ENCODE assay signal across 1 cellular context in the genomic region with DNA sequence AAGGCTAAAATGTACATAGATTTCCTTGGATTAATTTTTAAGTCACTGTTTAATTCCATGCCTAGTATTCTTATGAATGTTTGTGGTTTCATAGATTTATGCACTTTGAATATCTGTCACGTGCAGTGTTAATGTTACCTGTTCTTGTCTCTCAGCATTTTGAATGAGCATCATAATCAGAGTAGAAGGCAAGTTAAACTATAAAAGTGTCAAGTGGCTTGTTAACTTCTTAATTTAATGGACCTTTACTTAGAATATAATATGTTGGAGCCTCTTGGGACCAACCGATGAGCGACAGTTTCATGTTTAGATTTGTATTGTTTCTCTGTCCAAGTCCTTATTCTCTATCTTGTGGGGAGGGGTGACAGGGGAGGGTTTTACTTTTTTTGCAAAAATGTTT.
TF ChIP-seq lines count a peak whose summit lies in the region.

No MANE protein-coding gene starts in this region.

TF ChIP-seq in HEK293, 187 proteins besides CTCF, POLR2A, EP300 and RAD21 (continued from another document):
- TF ChIP-seq, protein P1, sequence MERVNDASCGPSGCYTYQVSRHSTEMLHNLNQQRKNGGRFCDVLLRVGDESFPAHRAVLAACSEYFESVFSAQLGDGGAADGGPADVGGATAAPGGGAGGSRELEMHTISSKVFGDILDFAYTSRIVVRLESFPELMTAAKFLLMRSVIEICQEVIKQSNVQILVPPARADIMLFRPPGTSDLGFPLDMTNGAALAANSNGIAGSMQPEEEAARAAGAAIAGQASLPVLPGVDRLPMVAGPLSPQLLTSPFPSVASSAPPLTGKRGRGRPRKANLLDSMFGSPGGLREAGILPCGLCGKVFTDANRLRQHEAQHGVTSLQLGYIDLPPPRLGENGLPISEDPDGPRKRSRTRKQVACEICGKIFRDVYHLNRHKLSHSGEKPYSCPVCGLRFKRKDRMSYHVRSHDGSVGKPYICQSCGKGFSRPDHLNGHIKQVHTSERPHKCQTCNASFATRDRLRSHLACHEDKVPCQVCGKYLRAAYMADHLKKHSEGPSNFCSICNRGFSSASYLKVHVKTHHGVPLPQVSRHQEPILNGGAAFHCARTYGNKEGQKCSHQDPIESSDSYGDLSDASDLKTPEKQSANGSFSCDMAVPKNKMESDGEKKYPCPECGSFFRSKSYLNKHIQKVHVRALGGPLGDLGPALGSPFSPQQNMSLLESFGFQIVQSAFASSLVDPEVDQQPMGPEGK (tag by site-specific recombination; IDR thresholded peaks at IDR 0.05) = 0 out of 2 replicates have a peak, but pooled peaks have one; percentile 23
- TF ChIP-seq ZNF561 (tag by site-specific recombination; IDR thresholded peaks at IDR 0.05; ENCODE audit: borderline replicate concordance) = no peak
- no peak for TF ChIP-seq ZNF48 (tag by site-specific recombination; IDR thresholded peaks at IDR 0.05)
- TF ChIP-seq ZNF747 (tag by site-specific recombination; IDR thresholded peaks at IDR 0.05) = no peak
- TF ChIP-seq ZNF202 (tag by site-specific recombination; IDR thresholded peaks at IDR 0.05; ENCODE audit: borderline replicate concordance) = no peak
- TF ChIP-seq ZNF621 (tag by site-specific recombination; IDR thresholded peaks at IDR 0.05) = no peak
- no peak for TF ChIP-seq SP7 (tag by site-specific recombination; IDR thresholded peaks at IDR 0.05)
- TF ChIP-seq OSR2 (tag by site-specific recombination; IDR thresholded peaks at IDR 0.05) = peak; percentile 75
- no peak for TF ChIP-seq ZNF555 (tag by site-specific recombination; conservative IDR thresholded peaks at IDR 0.05)
- TF ChIP-seq ZNF560 (tag by site-specific recombination; IDR thresholded peaks at IDR 0.05; ENCODE audit: borderline replicate concordance) = no peak
- TF ChIP-seq REPIN1 (tag by site-specific recombination; IDR thresholded peaks at IDR 0.05; ENCODE audit: low read depth) = no peak
- TF ChIP-seq, protein P2, sequence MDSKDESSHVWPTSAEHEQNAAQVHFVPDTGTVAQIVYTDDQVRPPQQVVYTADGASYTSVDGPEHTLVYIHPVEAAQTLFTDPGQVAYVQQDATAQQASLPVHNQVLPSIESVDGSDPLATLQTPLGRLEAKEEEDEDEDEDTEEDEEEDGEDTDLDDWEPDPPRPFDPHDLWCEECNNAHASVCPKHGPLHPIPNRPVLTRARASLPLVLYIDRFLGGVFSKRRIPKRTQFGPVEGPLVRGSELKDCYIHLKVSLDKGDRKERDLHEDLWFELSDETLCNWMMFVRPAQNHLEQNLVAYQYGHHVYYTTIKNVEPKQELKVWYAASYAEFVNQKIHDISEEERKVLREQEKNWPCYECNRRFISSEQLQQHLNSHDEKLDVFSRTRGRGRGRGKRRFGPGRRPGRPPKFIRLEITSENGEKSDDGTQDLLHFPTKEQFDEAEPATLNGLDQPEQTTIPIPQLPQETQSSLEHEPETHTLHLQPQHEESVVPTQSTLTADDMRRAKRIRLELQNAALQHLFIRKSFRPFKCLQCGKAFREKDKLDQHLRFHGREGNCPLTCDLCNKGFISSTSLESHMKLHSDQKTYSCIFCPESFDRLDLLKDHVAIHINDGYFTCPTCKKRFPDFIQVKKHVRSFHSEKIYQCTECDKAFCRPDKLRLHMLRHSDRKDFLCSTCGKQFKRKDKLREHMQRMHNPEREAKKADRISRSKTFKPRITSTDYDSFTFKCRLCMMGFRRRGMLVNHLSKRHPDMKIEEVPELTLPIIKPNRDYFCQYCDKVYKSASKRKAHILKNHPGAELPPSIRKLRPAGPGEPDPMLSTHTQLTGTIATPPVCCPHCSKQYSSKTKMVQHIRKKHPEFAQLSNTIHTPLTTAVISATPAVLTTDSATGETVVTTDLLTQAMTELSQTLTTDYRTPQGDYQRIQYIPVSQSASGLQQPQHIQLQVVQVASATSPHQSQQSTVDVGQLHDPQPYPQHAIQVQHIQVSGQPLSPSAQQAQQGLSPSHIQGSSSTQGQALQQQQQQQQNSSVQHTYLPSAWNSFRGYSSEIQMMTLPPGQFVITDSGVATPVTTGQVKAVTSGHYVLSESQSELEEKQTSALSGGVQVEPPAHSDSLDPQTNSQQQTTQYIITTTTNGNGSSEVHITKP (tag by site-specific recombination; IDR thresholded peaks at IDR 0.05) = no peak
TF ChIP-seq in HEK293: peak in this region for 9.
